ENCODE assay signal across 1 cellular context in the genomic region with DNA sequence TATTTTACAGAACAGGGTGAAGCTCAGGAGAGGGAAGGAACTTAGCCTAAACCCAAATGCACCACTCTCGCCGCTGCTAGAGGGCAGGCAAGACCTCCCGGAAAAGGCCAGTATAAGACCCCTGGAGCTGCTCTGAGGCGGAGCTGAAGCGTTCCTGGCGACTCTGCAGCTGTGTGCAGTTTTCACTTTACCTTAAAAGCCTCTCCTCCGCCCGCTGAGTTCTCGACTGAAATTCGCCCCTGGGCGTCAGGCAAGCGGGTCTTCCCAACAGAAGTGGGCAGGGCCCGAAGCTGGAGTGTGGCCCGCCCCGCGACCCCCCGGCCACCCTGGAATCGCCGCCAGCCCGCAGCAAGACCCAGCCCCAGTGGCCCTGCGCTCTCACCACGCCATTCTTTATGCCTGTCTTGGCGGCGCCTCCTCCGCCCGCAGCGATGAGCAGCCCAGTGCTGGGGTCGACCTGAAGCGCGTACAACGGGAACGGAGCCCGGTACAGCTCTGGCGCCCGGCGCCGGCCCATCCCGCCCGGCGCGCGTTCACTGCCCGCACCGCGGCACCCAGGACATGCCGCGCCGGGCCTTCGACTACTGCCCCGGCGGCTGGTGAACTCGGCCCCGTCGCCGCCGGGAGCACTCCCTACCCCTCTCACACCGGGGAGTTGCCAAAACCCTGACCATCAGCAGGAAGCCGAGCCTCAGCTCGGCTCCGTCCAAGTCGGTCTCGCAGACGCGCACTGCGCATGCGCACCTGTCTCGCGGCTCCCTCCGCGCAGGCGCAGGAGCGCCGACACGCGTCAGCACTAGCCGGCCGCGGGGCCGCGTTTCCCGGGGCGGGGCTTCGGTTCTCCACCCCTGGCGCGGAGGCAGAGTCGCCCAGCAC.
A peak's percentile ranks its signal among the peaks of the same experiment; 100 is the strongest.
TF ChIP-seq lines count a peak whose summit lies in the region.

A gene with protein sequence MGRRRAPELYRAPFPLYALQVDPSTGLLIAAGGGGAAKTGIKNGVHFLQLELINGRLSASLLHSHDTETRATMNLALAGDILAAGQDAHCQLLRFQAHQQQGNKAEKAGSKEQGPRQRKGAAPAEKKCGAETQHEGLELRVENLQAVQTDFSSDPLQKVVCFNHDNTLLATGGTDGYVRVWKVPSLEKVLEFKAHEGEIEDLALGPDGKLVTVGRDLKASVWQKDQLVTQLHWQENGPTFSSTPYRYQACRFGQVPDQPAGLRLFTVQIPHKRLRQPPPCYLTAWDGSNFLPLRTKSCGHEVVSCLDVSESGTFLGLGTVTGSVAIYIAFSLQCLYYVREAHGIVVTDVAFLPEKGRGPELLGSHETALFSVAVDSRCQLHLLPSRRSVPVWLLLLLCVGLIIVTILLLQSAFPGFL (minus strand): TSS at position 732 of the 876 bp plus-strand sequence. CDS start 215 bp downstream, at position 517.

TF ChIP-seq in WTC11, 78 proteins besides CTCF, POLR2A, EP300 and RAD21 (continued from another document):
- TF ChIP-seq SP1 (CRISPR knock-in tag; conservative IDR thresholded peaks at IDR 0.05) (peak; percentile 63), MYBL2 (CRISPR knock-in tag; IDR thresholded peaks at IDR 0.05) (0 out of 2 replicates have a peak, but pooled peaks have one; percentile 53)
- TF ChIP-seq, protein P1, sequence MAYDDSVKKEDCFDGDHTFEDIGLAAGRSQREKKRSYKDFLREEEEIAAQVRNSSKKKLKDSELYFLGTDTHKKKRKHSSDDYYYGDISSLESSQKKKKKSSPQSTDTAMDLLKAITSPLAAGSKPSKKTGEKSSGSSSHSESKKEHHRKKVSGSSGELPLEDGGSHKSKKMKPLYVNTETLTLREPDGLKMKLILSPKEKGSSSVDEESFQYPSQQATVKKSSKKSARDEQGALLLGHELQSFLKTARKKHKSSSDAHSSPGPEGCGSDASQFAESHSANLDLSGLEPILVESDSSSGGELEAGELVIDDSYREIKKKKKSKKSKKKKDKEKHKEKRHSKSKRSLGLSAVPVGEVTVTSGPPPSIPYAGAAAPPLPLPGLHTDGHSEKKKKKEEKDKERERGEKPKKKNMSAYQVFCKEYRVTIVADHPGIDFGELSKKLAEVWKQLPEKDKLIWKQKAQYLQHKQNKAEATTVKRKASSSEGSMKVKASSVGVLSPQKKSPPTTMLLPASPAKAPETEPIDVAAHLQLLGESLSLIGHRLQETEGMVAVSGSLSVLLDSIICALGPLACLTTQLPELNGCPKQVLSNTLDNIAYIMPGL (CRISPR knock-in tag; IDR thresholded peaks at IDR 0.05), result peak; percentile 95
- TF ChIP-seq, protein P2, sequence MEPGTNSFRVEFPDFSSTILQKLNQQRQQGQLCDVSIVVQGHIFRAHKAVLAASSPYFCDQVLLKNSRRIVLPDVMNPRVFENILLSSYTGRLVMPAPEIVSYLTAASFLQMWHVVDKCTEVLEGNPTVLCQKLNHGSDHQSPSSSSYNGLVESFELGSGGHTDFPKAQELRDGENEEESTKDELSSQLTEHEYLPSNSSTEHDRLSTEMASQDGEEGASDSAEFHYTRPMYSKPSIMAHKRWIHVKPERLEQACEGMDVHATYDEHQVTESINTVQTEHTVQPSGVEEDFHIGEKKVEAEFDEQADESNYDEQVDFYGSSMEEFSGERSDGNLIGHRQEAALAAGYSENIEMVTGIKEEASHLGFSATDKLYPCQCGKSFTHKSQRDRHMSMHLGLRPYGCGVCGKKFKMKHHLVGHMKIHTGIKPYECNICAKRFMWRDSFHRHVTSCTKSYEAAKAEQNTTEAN (CRISPR knock-in tag; IDR thresholded peaks at IDR 0.05), result peak; percentile 30; the same call in 1 of the 2 replicates
- TF ChIP-seq, protein P3, sequence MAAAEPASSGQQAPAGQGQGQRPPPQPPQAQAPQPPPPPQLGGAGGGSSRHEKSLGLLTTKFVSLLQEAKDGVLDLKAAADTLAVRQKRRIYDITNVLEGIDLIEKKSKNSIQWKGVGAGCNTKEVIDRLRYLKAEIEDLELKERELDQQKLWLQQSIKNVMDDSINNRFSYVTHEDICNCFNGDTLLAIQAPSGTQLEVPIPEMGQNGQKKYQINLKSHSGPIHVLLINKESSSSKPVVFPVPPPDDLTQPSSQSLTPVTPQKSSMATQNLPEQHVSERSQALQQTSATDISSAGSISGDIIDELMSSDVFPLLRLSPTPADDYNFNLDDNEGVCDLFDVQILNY (CRISPR knock-in tag; IDR thresholded peaks at IDR 0.05), result peak; percentile 65; the same call in 1 of the 2 replicates
